ENCODE assay signal across 1 cellular context in the genomic region with DNA sequence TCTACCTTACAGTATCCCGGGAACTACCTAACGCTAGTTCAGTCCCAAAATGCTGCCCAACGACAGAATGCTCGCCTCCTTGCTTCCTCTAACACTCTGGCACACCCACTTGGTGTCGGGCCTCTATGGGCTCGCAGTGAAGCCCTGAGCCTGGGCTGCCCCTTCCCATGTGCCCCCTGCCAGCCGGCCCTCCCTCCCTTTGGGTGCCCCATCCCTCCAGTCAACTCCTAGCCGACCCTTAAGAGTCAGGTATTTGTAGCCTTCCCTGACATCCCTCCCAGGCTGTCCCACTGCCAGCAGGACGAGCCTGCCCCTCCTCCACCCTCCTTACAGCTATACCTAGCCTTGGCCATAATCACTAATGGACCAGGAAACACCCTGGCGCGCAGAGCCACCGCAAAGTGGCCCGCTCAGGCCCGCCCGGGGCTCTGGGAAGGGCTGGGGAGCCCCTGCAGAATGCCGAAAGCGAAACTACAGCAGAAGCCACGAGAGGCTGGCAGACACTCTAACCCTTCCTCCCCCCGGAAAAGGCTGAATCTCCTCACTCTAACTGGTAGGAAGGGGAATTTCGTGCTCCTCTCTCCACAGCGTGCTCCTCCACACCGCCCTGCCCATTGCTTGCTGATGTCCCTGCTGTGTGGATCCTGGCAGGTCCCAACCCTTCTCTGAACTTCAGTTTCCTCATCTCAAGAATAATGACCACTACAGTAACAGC.
TF ChIP-seq lines count a peak whose summit lies in the region.

No MANE protein-coding gene starts in this region.

TF ChIP-seq in K562, 482 proteins besides CTCF, POLR2A, EP300 and RAD21 (continued from another document):
- no peak for TF ChIP-seq ZNF764 (CRISPR knock-in tag; IDR thresholded peaks at IDR 0.05; ENCODE audit: low read depth)
- TF ChIP-seq, protein P1, sequence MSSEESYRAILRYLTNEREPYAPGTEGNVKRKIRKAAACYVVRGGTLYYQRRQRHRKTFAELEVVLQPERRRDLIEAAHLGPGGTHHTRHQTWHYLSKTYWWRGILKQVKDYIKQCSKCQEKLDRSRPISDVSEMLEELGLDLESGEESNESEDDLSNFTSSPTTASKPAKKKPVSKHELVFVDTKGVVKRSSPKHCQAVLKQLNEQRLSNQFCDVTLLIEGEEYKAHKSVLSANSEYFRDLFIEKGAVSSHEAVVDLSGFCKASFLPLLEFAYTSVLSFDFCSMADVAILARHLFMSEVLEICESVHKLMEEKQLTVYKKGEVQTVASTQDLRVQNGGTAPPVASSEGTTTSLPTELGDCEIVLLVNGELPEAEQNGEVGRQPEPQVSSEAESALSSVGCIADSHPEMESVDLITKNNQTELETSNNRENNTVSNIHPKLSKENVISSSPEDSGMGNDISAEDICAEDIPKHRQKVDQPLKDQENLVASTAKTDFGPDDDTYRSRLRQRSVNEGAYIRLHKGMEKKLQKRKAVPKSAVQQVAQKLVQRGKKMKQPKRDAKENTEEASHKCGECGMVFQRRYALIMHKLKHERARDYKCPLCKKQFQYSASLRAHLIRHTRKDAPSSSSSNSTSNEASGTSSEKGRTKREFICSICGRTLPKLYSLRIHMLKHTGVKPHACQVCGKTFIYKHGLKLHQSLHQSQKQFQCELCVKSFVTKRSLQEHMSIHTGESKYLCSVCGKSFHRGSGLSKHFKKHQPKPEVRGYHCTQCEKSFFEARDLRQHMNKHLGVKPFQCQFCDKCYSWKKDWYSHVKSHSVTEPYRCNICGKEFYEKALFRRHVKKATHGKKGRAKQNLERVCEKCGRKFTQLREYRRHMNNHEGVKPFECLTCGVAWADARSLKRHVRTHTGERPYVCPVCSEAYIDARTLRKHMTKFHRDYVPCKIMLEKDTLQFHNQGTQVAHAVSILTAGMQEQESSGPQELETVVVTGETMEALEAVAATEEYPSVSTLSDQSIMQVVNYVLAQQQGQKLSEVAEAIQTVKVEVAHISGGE (CRISPR knock-in tag; IDR thresholded peaks at IDR 0.05): no peak
- TF ChIP-seq ZNF584 (CRISPR knock-in tag; IDR thresholded peaks at IDR 0.05; ENCODE audit: low read depth): no peak
- TF ChIP-seq SMARCE1 (IDR thresholded peaks at IDR 0.05): no peak
- TF ChIP-seq TCF3 (CRISPR knock-in tag; IDR thresholded peaks at IDR 0.05): no peak
- no peak for TF ChIP-seq KLF13 (tag; IDR thresholded peaks at IDR 0.05; ENCODE audit: borderline replicate concordance, low read depth)
- TF ChIP-seq, protein P2, sequence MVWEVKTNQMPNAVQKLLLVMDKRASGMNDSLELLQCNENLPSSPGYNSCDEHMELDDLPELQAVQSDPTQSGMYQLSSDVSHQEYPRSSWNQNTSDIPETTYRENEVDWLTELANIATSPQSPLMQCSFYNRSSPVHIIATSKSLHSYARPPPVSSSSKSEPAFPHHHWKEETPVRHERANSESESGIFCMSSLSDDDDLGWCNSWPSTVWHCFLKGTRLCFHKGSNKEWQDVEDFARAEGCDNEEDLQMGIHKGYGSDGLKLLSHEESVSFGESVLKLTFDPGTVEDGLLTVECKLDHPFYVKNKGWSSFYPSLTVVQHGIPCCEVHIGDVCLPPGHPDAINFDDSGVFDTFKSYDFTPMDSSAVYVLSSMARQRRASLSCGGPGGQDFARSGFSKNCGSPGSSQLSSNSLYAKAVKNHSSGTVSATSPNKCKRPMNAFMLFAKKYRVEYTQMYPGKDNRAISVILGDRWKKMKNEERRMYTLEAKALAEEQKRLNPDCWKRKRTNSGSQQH (CRISPR knock-in tag; IDR thresholded peaks at IDR 0.05): no peak
TF ChIP-seq in K562: peak in this region for 0.
